ENCODE assay signal across 32 cellular contexts in the genomic region with DNA sequence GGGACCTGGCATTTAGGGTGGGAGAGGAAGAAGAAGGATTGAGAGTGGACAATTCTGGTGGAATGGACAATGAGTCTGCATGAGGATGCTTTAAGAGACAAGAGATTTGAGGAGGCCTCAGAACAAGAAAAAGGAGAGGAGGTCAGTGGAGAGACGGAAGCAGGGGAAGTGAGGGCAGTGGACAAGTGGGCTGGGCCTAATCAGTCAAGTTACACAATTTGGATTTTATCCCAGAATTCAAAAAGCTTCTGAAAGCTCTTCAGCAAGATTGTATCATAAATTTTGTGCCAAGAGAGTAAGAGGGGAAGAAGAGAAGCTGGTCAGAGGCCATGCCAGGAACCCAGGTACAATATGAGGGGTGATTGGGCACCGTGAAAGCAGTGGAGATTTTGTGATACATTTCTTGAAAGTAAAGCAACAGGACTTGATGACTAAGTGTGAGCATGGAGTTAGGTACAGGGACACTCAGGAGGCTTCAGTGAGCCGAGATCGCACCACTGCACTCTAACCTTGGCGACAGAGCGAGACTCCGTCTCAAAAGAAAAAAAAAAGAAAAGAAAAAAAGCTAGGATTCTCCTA. TPM values are rescaled to one million over a fixed set of nuclear protein-coding genes. Genes with fewer than 3 reads are reported as not detected.
DNase-seq lines count a peak whose midpoint lies in the region; ATAC-seq and TF ChIP-seq lines count a peak whose summit lies in the region.
"Had no signal": no experiment of that assay in that cellular context is flagged by ENCODE, and none has a peak within 500 bp of the region (broad histone marks: within the 10 kb centered on the region; RNA-seq: fewer than 3 reads in every experiment).

No MANE protein-coding gene starts in this region.

- no peaks in the 10 kb centered on the region for H3K36me3 Mint-ChIP-seq in activated CD4-positive, alpha-beta T cell treated with anti-CD3 and anti-CD28 coated beads, Interleukin-2, amount 10 ng/mL, durations not matched to agents 7 days and 5 days (ENCODE audit: low read depth)
- no peaks in the 10 kb centered on the region for H3K36me3 Mint-ChIP-seq in activated T-helper 17 cell treated with anti-CD3 and anti-CD28 coated beads, Interleukin-2, amount 50 U/mL, for 72 hours (ENCODE audit: low read depth)
- H3K36me3 Mint-ChIP-seq in stimulated activated effector memory CD8-positive, alpha-beta T cell treated with anti-CD3 and anti-CD28 coated beads, Interleukin-12 subunit alpha, Interleukin-12 subunit beta, amount 100 ng/mL, for 72 hours = no peaks in the 10 kb centered on the region
- H3K36me3 Mint-ChIP-seq: CD8-positive, alpha-beta T cell; natural killer cell had no signal

- 75% methylated on average over 7 of the region's 7 CpGs for WGBS in right lobe of liver (ENCODE audit: insufficient coverage, low coverage, low lambda C conversion rate, missing lambda C conversion rate)

- POLR2A ChIA-PET in activated CD4-positive, alpha-beta T cell treated with anti-CD3 and anti-CD28 coated beads, Interleukin-2, amount 10 ng/mL, durations not matched to agents 7 days and 5 days (lab: Charles Lee) = no interaction called here

- CTCF ChIA-PET in activated CD4-positive, alpha-beta T cell treated with anti-CD3 and anti-CD28 coated beads, Interleukin-2, amount 10 ng/mL, durations not matched to agents 7 days and 5 days (lab: Charles Lee) = interaction anchor here (0.7 kb wide), 1 partner anchor 10 kb away, joined by 3 read pairs; no protein-coding TSS in a partner anchor

- H3K9me3 Mint-ChIP-seq in activated CD4-positive, alpha-beta T cell treated with anti-CD3 and anti-CD28 coated beads, Interleukin-2, amount 10 ng/mL, durations not matched to agents 7 days and 5 days = no peaks in the 10 kb centered on the region
- H3K9me3 Mint-ChIP-seq in activated T-helper 17 cell treated with anti-CD3 and anti-CD28 coated beads, Interleukin-2, amount 50 U/mL, for 72 hours = no peaks in the 10 kb centered on the region
- peaks cover 2% of the 10 kb centered on the region for H3K9me3 Mint-ChIP-seq in stimulated activated effector memory CD8-positive, alpha-beta T cell treated with anti-CD3 and anti-CD28 coated beads, Interleukin-12 subunit alpha, Interleukin-12 subunit beta, amount 100 ng/mL, for 72 hours
- H3K9me3 Mint-ChIP-seq: activated CD4-positive, alpha-beta T cell treated with anti-CD3 and anti-CD28 coated beads, Interleukin-2, amount 10 ng/mL, durations not matched to agents 24 days and 14 days; CD8-positive, alpha-beta T cell; immature natural killer cell; natural killer cell; stimulated activated naive B cell treated with anti-CD40 and anti-IgM and Interleukin-4, amounts not matched to agents 10 μg/mL and 1 μg/mL and 100 μg/mL, for 72 hours had no signal

- no peaks in the 10 kb centered on the region for H3K27me3 ChIP-seq in right lobe of liver
- H3K27me3 ChIP-seq: ovary had no signal

- no peaks in the 10 kb centered on the region for H3K9me3 ChIP-seq in right lobe of liver
- H3K9me3 ChIP-seq: mucosa of descending colon, ovary had no signal

- no peaks in the 10 kb centered on the region for H3K27me3 Mint-ChIP-seq in activated CD4-positive, alpha-beta T cell treated with anti-CD3 and anti-CD28 coated beads, Interleukin-2, amount 10 ng/mL, durations not matched to agents 7 days and 5 days
- peaks cover 4% of the 10 kb centered on the region for H3K27me3 Mint-ChIP-seq in activated T-helper 17 cell treated with anti-CD3 and anti-CD28 coated beads, Interleukin-2, amount 50 U/mL, for 72 hours
- H3K27me3 Mint-ChIP-seq: activated naive CD8-positive, alpha-beta T cell; stimulated activated naive B cell treated with anti-CD40 and anti-IgM and Interleukin-4, amounts not matched to agents 10 μg/mL and 1 μg/mL and 100 μg/mL, for 72 hours had no signal

- no peak overlapping the region for H3K27ac ChIP-seq in right lobe of liver
- H3K27ac ChIP-seq: epithelial cell of prostate, ovary, skin epidermis, VCaP had no signal

- no peaks in the 10 kb centered on the region for H3K36me3 ChIP-seq in right lobe of liver
- H3K36me3 ChIP-seq: ovary had no signal

- no peaks in the 10 kb centered on the region for H3K4me1 ChIP-seq in right lobe of liver

- TF ChIP-seq POLR2A in right lobe of liver (IDR thresholded peaks at IDR 0.05) = no peak

- ATAC-seq in activated T-helper 17 cell treated with anti-CD3 and anti-CD28 coated beads, Interleukin-2, amount 50 U/mL, for 72 hours (replicated peaks) = no peak
- ATAC-seq in right lobe of liver = peak; percentile 80 to 90 (median 89)
- ATAC-seq in stimulated activated effector memory CD8-positive, alpha-beta T cell treated with anti-CD3 and anti-CD28 coated beads, Interleukin-12 subunit alpha, Interleukin-12 subunit beta, amount 100 ng/mL, for 72 hours = peak; percentile 62
- ATAC-seq in HG03565 (IDR thresholded peaks at IDR 0.05; ENCODE audit: unreplicated experiment) = no peak
- ATAC-seq: CD8-positive, alpha-beta T cell; mucosa of descending colon; natural killer cell; stimulated activated naive B cell treated with anti-CD40 and anti-IgM and Interleukin-4, amounts not matched to agents 10 μg/mL and 1 μg/mL and 100 μg/mL, for 72 hours had no signal

- H3K4me3 Mint-ChIP-seq in activated CD4-positive, alpha-beta T cell treated with anti-CD3 and anti-CD28 coated beads, Interleukin-2, amount 10 ng/mL, durations not matched to agents 7 days and 5 days = no peak overlapping the region
- no peak overlapping the region for H3K4me3 Mint-ChIP-seq in activated T-helper 17 cell treated with anti-CD3 and anti-CD28 coated beads, Interleukin-2, amount 50 U/mL, for 72 hours
- H3K4me3 Mint-ChIP-seq in stimulated activated effector memory CD8-positive, alpha-beta T cell treated with anti-CD3 and anti-CD28 coated beads, Interleukin-12 subunit alpha, Interleukin-12 subunit beta, amount 100 ng/mL, for 72 hours = peak overlapping the region; percentile 14
- H3K4me3 Mint-ChIP-seq: activated CD4-positive, alpha-beta T cell treated with anti-CD3 and anti-CD28 coated beads, Interleukin-2, amount 10 ng/mL, durations not matched to agents 24 days and 14 days; activated naive CD8-positive, alpha-beta T cell; CD8-positive, alpha-beta T cell; immature natural killer cell; natural killer cell; stimulated activated naive B cell treated with anti-CD40 and anti-IgM and Interleukin-4, amounts not matched to agents 10 μg/mL and 1 μg/mL and 100 μg/mL, for 72 hours had no signal

- H3K4me1 Mint-ChIP-seq in activated CD4-positive, alpha-beta T cell treated with anti-CD3 and anti-CD28 coated beads, Interleukin-2, amount 10 ng/mL, durations not matched to agents 7 days and 5 days = peaks cover 3% of the 10 kb centered on the region
- peaks cover 5% of the 10 kb centered on the region for H3K4me1 Mint-ChIP-seq in activated T-helper 17 cell treated with anti-CD3 and anti-CD28 coated beads, Interleukin-2, amount 50 U/mL, for 72 hours
- H3K4me1 Mint-ChIP-seq in stimulated activated effector memory CD8-positive, alpha-beta T cell treated with anti-CD3 and anti-CD28 coated beads, Interleukin-12 subunit alpha, Interleukin-12 subunit beta, amount 100 ng/mL, for 72 hours = peaks cover 10% of the 10 kb centered on the region
- H3K4me1 Mint-ChIP-seq: activated CD4-positive, alpha-beta T cell treated with anti-CD3 and anti-CD28 coated beads, Interleukin-2, amount 10 ng/mL, durations not matched to agents 24 days and 14 days; immature natural killer cell; natural killer cell had no signal

- no peak for TF ChIP-seq CTCF in right lobe of liver (IDR thresholded peaks at IDR 0.05)

- no peak overlapping the region for H3K4me3 ChIP-seq in right lobe of liver
- H3K4me3 ChIP-seq: mucosa of descending colon, ovary, skin epidermis had no signal

- DNase-seq in activated CD4-positive, alpha-beta T cell treated with anti-CD3 and anti-CD28 coated beads, Interleukin-2, amount 10 ng/mL, durations not matched to agents 7 days and 5 days = no peak
- DNase-seq in activated CD4-positive, alpha-beta T cell treated with anti-CD3 and anti-CD28 coated beads for 1 hour = no peak
- DNase-seq in right lobe of liver (no peak), NCI-H1436 treated with DMSO at 0.1 percent for 48 hours (lab: John Stamatoyannopoulos, UW) (no peak), CD1c-positive myeloid dendritic cell (ENCODE audit: extremely low spot score) (no peak)
- DNase-seq in stimulated activated effector memory CD8-positive, alpha-beta T cell treated with anti-CD3 and anti-CD28 coated beads, Interleukin-12 subunit alpha, Interleukin-12 subunit beta, amount 100 ng/mL, for 72 hours (ENCODE audit: low spot score in 2 of 2) = no peak
- DNase-seq: activated CD4-positive, alpha-beta T cell treated with anti-CD3 and anti-CD28 coated beads, Interleukin-2, amount 10 ng/mL, durations not matched to agents 24 days and 14 days; activated effector memory CD4-positive, alpha-beta T cell treated with Interleukin-2 at 50 U/mL for 16 hours; caudate nucleus; CD8-positive, alpha-beta T cell; cortex of kidney; effector memory CD4-positive, alpha-beta T cell; HCEC 1CT; immature natural killer cell; IMR-90; mucosa of descending colon; natural killer cell; NCI-H1092 treated with DMSO at 0.1 percent for 48 hours; NCI-H1930; NCI-H526; NK-92 treated with Interleukin-12 subunit alpha and Interleukin-12 subunit beta, amount 100 ng/mL, for 24 hours; ovary; stimulated activated naive B cell treated with anti-CD40 and anti-IgM and Interleukin-4, amounts not matched to agents 10 μg/mL and 1 μg/mL and 100 μg/mL, for 72 hours; substantia nigra; SW 1271; T-helper 9 cell had no signal

- peak overlapping the region; percentile 3 for H3K27ac Mint-ChIP-seq in activated CD4-positive, alpha-beta T cell treated with anti-CD3 and anti-CD28 coated beads, Interleukin-2, amount 10 ng/mL, durations not matched to agents 7 days and 5 days
- peak overlapping the region; percentile 13 for H3K27ac Mint-ChIP-seq in activated T-helper 17 cell treated with anti-CD3 and anti-CD28 coated beads, Interleukin-2, amount 50 U/mL, for 72 hours
- H3K27ac Mint-ChIP-seq in stimulated activated effector memory CD8-positive, alpha-beta T cell treated with anti-CD3 and anti-CD28 coated beads, Interleukin-12 subunit alpha, Interleukin-12 subunit beta, amount 100 ng/mL, for 72 hours = no peak overlapping the region
- H3K27ac Mint-ChIP-seq: activated CD4-positive, alpha-beta T cell treated with anti-CD3 and anti-CD28 coated beads, Interleukin-2, amount 10 ng/mL, durations not matched to agents 24 days and 14 days; activated naive CD8-positive, alpha-beta T cell; CD8-positive, alpha-beta T cell; immature natural killer cell; natural killer cell; stimulated activated naive B cell treated with anti-CD40 and anti-IgM and Interleukin-4, amounts not matched to agents 10 μg/mL and 1 μg/mL and 100 μg/mL, for 72 hours had no signal

- intact Hi-C loops in right lobe of liver (cut with DNase I) = no loop called here

RNA-seq across cellular contexts. Expression of gene TSPAN13, which starts 19.3 kb away (rescaled TPM):
- total RNA-seq in activated CD4-positive, alpha-beta T cell treated with anti-CD3 and anti-CD28 coated beads, Interleukin-2, amount 10 ng/mL, durations not matched to agents 7 days and 5 days = under 1 TPM; 0.31 to 0.50 TPM
- total RNA-seq in activated T-helper 17 cell treated with anti-CD3 and anti-CD28 coated beads, Interleukin-2, amount 50 U/mL, for 72 hours = 1 to 10 TPM; 1.1 to 2.5 TPM
- 10 to 100 TPM in 5 of 6 experiments, 1 to 10 TPM in 1; 7.1 to 43.2 (median 18.0) TPM for total RNA-seq in right lobe of liver

Comparison
In these comparisons a context has a peak if more than half of its experiments do, and no peak if none do; other contexts are left out.
1. ATAC-seq: peak in right lobe of liver (4 of 4) and stimulated activated effector memory CD8-positive, alpha-beta T cell treated with anti-CD3 and anti-CD28 coated beads, Interleukin-12 subunit alpha, Interleukin-12 subunit beta, amount 100 ng/mL, for 72 hours (single experiment); none in activated T-helper 17 cell treated with anti-CD3 and anti-CD28 coated beads, Interleukin-2, amount 50 U/mL, for 72 hours (single experiment) and HG03565 (single experiment).